In the genomic region with DNA sequence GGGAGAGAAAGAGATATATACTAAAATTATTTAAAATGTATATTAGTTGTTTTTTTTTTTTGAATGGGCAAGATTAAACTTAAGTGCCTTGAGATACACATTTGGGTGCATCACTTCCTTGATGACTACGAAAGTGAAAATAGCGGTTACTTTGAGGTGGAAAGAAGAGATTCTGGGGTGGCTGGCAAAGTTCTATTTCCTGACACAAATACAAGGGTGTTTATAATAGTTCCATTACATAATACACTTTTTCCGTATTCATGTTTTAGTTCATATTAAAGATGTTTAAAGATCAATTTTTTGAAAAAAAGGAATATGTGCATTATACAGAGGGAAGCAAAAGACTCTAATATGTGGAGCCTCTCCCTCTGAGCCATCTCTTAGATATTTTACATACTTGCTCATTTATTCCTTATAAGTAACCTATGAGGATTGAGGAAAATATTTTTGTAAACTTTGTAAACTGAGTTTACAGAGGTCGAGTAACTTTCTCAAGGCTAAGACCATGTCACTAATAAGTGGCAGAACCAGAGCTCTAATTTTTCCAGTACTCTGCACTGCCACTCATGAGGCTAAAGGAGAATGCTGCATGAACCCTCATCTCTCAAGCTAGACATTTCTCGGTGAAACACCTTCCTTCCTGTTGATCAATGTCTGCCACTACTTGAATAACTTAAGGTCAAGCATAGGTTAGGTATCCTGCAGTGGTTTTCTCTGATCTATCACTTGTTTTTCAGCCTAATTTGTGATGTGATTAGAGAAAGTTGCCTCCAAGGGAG, we compare ENCODE assay signal across 8 cellular contexts. TPM values are rescaled to one million over a fixed set of nuclear protein-coding genes. Genes with fewer than 3 reads are reported as not detected.
DNase-seq lines count a peak whose midpoint lies in the region; ATAC-seq and FAIRE-seq lines count a peak whose summit lies in the region.

No MANE protein-coding gene starts in this region.

- intact Hi-C loops in activated CD4-positive, alpha-beta T cell treated with anti-CD3 and anti-CD28 coated beads, Interleukin-2, amount 10 ng/mL, durations not matched to agents 24 days and 14 days (cut with micrococcal nuclease) = loop anchor here (1.0 to 2.0 kb wide), 5 partner anchors 18 to 59 kb away; partner anchors contain the start of genes DDIAS and PRCP

- ATAC-seq in GM19023 (IDR thresholded peaks at IDR 0.05; ENCODE audit: unreplicated experiment) (peak; percentile 80), HG03045 (IDR thresholded peaks at IDR 0.05; ENCODE audit: unreplicated experiment) (peak; percentile 90)

- peaks cover 0 to 29% (median 18%) of the 10 kb centered on the region in 11 experiments; a peak in 21 of 22 replicates for H3K9me3 ChIP-seq in BLaER1 treated with 17β-estradiol and CSF1 and Interleukin-3, amounts not matched to agents 10 nM and 100 nM (replicated peaks in 1 of 11)

- peaks cover 12 to 38% (median 32%) of the 10 kb centered on the region in 10 experiments for H3K4me1 ChIP-seq in BLaER1 treated with 17β-estradiol and CSF1 and Interleukin-3, amounts not matched to agents 10 nM and 100 nM

- no peaks in the 10 kb centered on the region for H3K27me3 ChIP-seq in BLaER1 treated with 17β-estradiol and CSF1 and Interleukin-3, amounts not matched to agents 10 nM and 100 nM

- peak; percentile 86 for DNase-seq in activated CD4-positive, alpha-beta T cell treated with anti-CD3 and anti-CD28 coated beads, Interleukin-2, amount 10 ng/mL, durations not matched to agents 24 days and 14 days
- DNase-seq in HTR-8/SVneo (ENCODE audit: insufficient read length, low spot score) (no peak), ureter (ENCODE audit: low spot score) (no peak), NCI-H748 (lab: John Stamatoyannopoulos, UW; ENCODE audit: unreplicated experiment) (no peak), Ammon's horn (ENCODE audit: low spot score) (no peak)

- no peak overlapping the region for H3K4me3 ChIP-seq in BLaER1 treated with 17β-estradiol and CSF1 and Interleukin-3, amounts not matched to agents 10 nM and 100 nM

- H3K9ac ChIP-seq in BLaER1 treated with 17β-estradiol and CSF1 and Interleukin-3, amounts not matched to agents 10 nM and 100 nM = no peak overlapping the region

- peaks cover 2% of the 10 kb centered on the region for H3K27me3 Mint-ChIP-seq in activated CD4-positive, alpha-beta T cell treated with anti-CD3 and anti-CD28 coated beads, Interleukin-2, amount 10 ng/mL, durations not matched to agents 24 days and 14 days

- H3K27ac Mint-ChIP-seq in activated CD4-positive, alpha-beta T cell treated with anti-CD3 and anti-CD28 coated beads, Interleukin-2, amount 10 ng/mL, durations not matched to agents 24 days and 14 days = peak overlapping the region; percentile 62

- FAIRE-seq in HTR-8/SVneo (lab: Jason Lieb, UNC) = no peak

- peak overlapping the region; percentile 44 to 81 (median 57); a peak in 20 of 22 replicates for H3K4me2 ChIP-seq in BLaER1 treated with 17β-estradiol and CSF1 and Interleukin-3, amounts not matched to agents 10 nM and 100 nM

- H3K36me3 Mint-ChIP-seq in activated CD4-positive, alpha-beta T cell treated with anti-CD3 and anti-CD28 coated beads, Interleukin-2, amount 10 ng/mL, durations not matched to agents 24 days and 14 days (ENCODE audit: low read depth) = peaks cover 14% of the 10 kb centered on the region

- H3K4me1 Mint-ChIP-seq in activated CD4-positive, alpha-beta T cell treated with anti-CD3 and anti-CD28 coated beads, Interleukin-2, amount 10 ng/mL, durations not matched to agents 24 days and 14 days = peaks cover 51% of the 10 kb centered on the region

- no peaks in the 10 kb centered on the region for H4K20me1 ChIP-seq in BLaER1 treated with 17β-estradiol and CSF1 and Interleukin-3, amounts not matched to agents 10 nM and 100 nM

- no peak overlapping the region for H3K27ac ChIP-seq in BLaER1 treated with 17β-estradiol and CSF1 and Interleukin-3, amounts not matched to agents 10 nM and 100 nM

- H3K36me3 ChIP-seq in BLaER1 treated with 17β-estradiol and CSF1 and Interleukin-3, amounts not matched to agents 10 nM and 100 nM = no peaks in the 10 kb centered on the region

- H3K4me3 Mint-ChIP-seq in activated CD4-positive, alpha-beta T cell treated with anti-CD3 and anti-CD28 coated beads, Interleukin-2, amount 10 ng/mL, durations not matched to agents 24 days and 14 days = peak overlapping the region; percentile 62

- peaks cover 14% of the 10 kb centered on the region for H3K9me3 Mint-ChIP-seq in activated CD4-positive, alpha-beta T cell treated with anti-CD3 and anti-CD28 coated beads, Interleukin-2, amount 10 ng/mL, durations not matched to agents 24 days and 14 days

RNA-seq across cellular contexts. Expression of gene DDIAS, which starts 58.7 kb away (rescaled TPM):
- total RNA-seq in activated CD4-positive, alpha-beta T cell treated with anti-CD3 and anti-CD28 coated beads, Interleukin-2, amount 10 ng/mL, durations not matched to agents 24 days and 14 days = 25.2 and 26.9 TPM in 2 replicates
- total RNA-seq in ureter = 2.6 TPM

RNA-seq across cellular contexts. Expression of gene PRCP, which starts 60.0 kb away (rescaled TPM):
- 20.6 and 22.6 TPM in 2 replicates for total RNA-seq in activated CD4-positive, alpha-beta T cell treated with anti-CD3 and anti-CD28 coated beads, Interleukin-2, amount 10 ng/mL, durations not matched to agents 24 days and 14 days
- 92.6 TPM for total RNA-seq in ureter
